29 cellular contexts compared by ENCODE assay signal in the genomic region with DNA sequence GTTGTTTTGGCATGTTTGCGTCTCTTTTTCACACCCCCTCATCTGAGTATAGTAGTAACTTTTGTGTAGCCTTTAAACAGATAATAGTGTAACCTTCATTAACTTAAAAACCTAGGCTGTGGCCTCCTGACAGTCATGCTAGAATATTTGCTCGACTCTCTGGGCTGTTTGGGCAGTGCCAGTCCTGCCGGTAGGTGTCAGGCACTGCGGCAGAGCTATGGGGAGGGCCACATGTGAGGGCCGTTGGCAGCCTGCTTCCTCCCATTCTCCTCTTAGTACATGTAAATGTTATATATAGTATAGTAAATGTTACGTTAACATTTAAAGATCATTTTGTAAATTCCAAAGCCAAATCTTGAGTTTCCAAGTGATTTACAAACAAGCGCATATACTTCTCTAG. TPM values are rescaled to one million over a fixed set of nuclear protein-coding genes. Genes with fewer than 3 reads are reported as not detected.
"Had no signal": no experiment of that assay in that cellular context is flagged by ENCODE, and none has a peak within 500 bp of the region (broad histone marks: within the 10 kb centered on the region; RNA-seq: fewer than 3 reads in every experiment).

No MANE protein-coding gene starts in this region.

- FAIRE-seq: astrocyte, colon had no signal

- H3K4me3 ChIP-seq: gastrocnemius medialis had no signal

- H3K27me3 ChIP-seq: foreskin keratinocyte, gastrocnemius medialis had no signal

- H3K27ac ChIP-seq: foreskin keratinocyte, gastrocnemius medialis, VCaP had no signal

- DNase-seq: activated CD4-positive, alpha-beta memory T cell treated with anti-CD3 and anti-CD28 coated beads, Interleukin-2, amount 10 ng/mL, durations not matched to agents 7 days and 5 days; activated CD4-positive, alpha-beta T cell treated with anti-CD3 and anti-CD28 coated beads for 1 hour; activated CD4-positive, alpha-beta T cell treated with anti-CD3 and anti-CD28 coated beads for 4 hours; activated CD4-positive, alpha-beta T cell treated with anti-CD3 and anti-CD28 coated beads, Interleukin-2, amount 10 ng/mL, durations not matched to agents 7 days and 5 days; activated CD4-positive, alpha-beta T cell treated with anti-CD3 and anti-CD28 coated beads, Interleukin-2, amount 50 U/mL, for 4 hours; activated CD8-positive, alpha-beta memory T cell treated with anti-CD3 and anti-CD28 coated beads, Interleukin-2, amount 50 U/mL, for 48 hours; activated effector memory CD4-positive, alpha-beta T cell treated with Interleukin-2 at 50 U/mL for 16 hours; activated gamma-delta T cell treated with Interleukin-2 at 50 U/mL for 16 hours; activated naive CD4-positive, alpha-beta T cell treated with anti-CD3 and anti-CD28 coated beads, Interleukin-2, amount 50 U/mL, for 16 hours; activated naive CD4-positive, alpha-beta T cell treated with Interleukin-2 at 50 U/mL for 16 hours; activated T-cell treated with anti-CD3 and anti-CD28 coated beads for 4 hours; activated T-cell treated with anti-CD3 and anti-CD28 coated beads, Interleukin-2, amount 50 U/mL, for 4 hours; amniotic stem cell; anterior cingulate cortex; caudate nucleus; cortex of kidney; effector memory CD4-positive, alpha-beta T cell; endodermal cell; foreskin keratinocyte; gastrocnemius medialis; glutamatergic neuron; T-helper 2 cell had no signal

- ATAC-seq: activated T-cell treated with anti-CD3 and anti-CD28 coated beads, Interleukin-2, amount 50 U/mL, for 4 hours; activated T-helper 17 cell treated with anti-CD3 and anti-CD28 coated beads, Interleukin-2, amount 50 U/mL, for 72 hours; esophagus mucosa; foreskin keratinocyte; gastrocnemius medialis; WTC11 had no signal

- H3K9me3 ChIP-seq: gastrocnemius medialis had no signal

- H3K4me1 ChIP-seq: foreskin keratinocyte, gastrocnemius medialis had no signal

RNA-seq across cellular contexts. Expression of gene FANK1, which starts 46.9 kb away (rescaled TPM):
- total RNA-seq: T-helper 1 cell treated with Interleukin-12 subunit alpha and Interleukin-12 subunit beta and Interleukin-4 antibody, amounts not matched to agents 30 ng/mL and 1 ng/mL, for 36 hours had no signal
